ENCODE assay signal across 12 cellular contexts in the genomic region with DNA sequence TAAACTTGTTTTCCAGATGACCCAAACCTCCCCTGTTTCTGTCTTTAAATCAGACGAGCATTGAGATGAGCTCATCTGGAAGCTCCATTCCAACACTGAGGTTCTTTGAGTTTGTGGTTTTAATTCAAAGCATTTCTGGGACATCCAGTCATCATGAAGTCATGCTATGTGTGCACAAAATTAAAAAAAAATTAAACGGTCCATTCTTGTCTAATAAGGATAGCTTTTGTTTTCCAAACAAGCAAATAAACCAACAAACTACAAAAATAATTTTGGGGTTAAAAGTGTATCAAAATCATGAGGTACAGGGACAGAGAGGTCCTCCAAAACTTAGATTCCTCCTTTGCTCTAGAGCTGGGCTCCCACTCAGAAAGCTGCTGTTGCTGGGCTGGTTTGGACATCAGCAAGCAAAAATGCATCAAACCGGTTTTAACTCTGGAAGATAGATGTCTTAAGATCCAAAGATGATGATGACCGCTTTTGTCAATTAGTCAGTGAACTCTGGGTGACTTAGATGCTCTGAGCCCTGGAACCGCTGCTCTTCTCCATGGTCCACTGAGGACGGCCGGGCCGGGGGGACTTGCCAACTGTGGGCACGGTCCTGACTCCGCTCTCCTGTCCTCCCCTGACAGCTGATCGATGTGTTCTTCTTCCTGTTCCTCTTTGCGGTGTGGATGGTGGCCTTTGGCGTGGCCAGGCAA.
DNase-seq lines count a peak whose midpoint lies in the region; ATAC-seq and TF ChIP-seq lines count a peak whose summit lies in the region.
"Had no signal": no experiment of that assay in that cellular context is flagged by ENCODE, and none has a peak within 500 bp of the region (broad histone marks: within the 10 kb centered on the region; RNA-seq: fewer than 3 reads in every experiment).

No MANE protein-coding gene starts in this region.

- in situ Hi-C loops in Caki2 (cut with HindIII; ENCODE audit: low pct_unique_long_range_greater_than_20kb, low sequenced_read_pairs) (no loop called here), Panc1 (cut with HindIII; ENCODE audit: low pct_unique_long_range_greater_than_20kb, low sequenced_read_pairs) (no loop called here)

- H3K9me2 ChIP-seq in OCI-LY7 (ENCODE audit: insufficient read depth, low read length), result no peaks in the 10 kb centered on the region

- H3K4me2 ChIP-seq in OCI-LY7 (ENCODE audit: low read length), result no peak overlapping the region

- no peak for ATAC-seq in Panc1

- intact Hi-C loops in Panc1 (cut with micrococcal nuclease; ENCODE audit: unreplicated experiment) (no loop called here), OCI-LY7 (cut with micrococcal nuclease; ENCODE audit: unreplicated experiment) (no loop called here)

- H3K4me3 ChIP-seq in Panc1 (ENCODE audit: low read depth in 2 of 2, low read length in 2 of 2) (no peak overlapping the region), OCI-LY7 (ENCODE audit: low read depth, low read length, poor library complexity, severe bottlenecking) (no peak overlapping the region)
- H3K4me3 ChIP-seq: lung, Peyer's patch had no signal

- no peaks in the 10 kb centered on the region for H3K79me2 ChIP-seq in OCI-LY7 (ENCODE audit: insufficient read depth, low read depth, low read length)

- H2AFZ ChIP-seq in OCI-LY7 (ENCODE audit: low read length), result no peak overlapping the region

- H3K9me3 ChIP-seq in Panc1 (ENCODE audit: control insufficient read depth, insufficient read depth, low read depth, low read length), result peaks cover 8% of the 10 kb centered on the region; the same call in 1 of the 2 replicates
- H3K9me3 ChIP-seq in OCI-LY7 (ENCODE audit: low read length), result no peaks in the 10 kb centered on the region
- H3K9me3 ChIP-seq: Peyer's patch had no signal

- no peaks in the 10 kb centered on the region for H4K20me1 ChIP-seq in OCI-LY7 (ENCODE audit: insufficient read depth, low read length)

- POLR2A ChIA-PET in Panc1 (lab: Charles Lee) (no interaction called here), OCI-LY7 (lab: Charles Lee) (no interaction called here)

- peaks cover 14% of the 10 kb centered on the region for H3K4me1 ChIP-seq in Panc1 (ENCODE audit: control insufficient read depth, insufficient read depth, low read length)
- H3K4me1 ChIP-seq in OCI-LY7 (ENCODE audit: insufficient read depth, low read length, poor library complexity, severe bottlenecking), result no peaks in the 10 kb centered on the region
- H3K4me1 ChIP-seq: Peyer's patch had no signal

- CTCF ChIA-PET in Panc1 (lab: Charles Lee) (no interaction called here), OCI-LY7 (lab: Charles Lee; ENCODE audit: unreplicated experiment) (no interaction called here)

- TF ChIP-seq CTCF in Panc1 (IDR thresholded peaks at IDR 0.05), result no peak
- no peak for TF ChIP-seq CTCF in OCI-LY7 (conservative IDR thresholded peaks at IDR 0.05; ENCODE audit: low read length)

- H3K27ac ChIP-seq in Panc1 (ENCODE audit: low read length), result peak overlapping the region; percentile 48; the same call in 1 of the 2 replicates
- peak overlapping the region; percentile 55 for H3K27ac ChIP-seq in epithelial cell of prostate
- no peak overlapping the region for H3K27ac ChIP-seq in OCI-LY7 (ENCODE audit: low read depth, low read length, poor library complexity, severe bottlenecking)
- H3K27ac ChIP-seq: Peyer's patch had no signal

- H3K36me3 ChIP-seq in Panc1 (ENCODE audit: control insufficient read depth, insufficient read depth, low read length) (no peaks in the 10 kb centered on the region), OCI-LY7 (ENCODE audit: insufficient read depth, low read length) (no peaks in the 10 kb centered on the region)
- H3K36me3 ChIP-seq: Peyer's patch had no signal

- no TSS peak for BruUV-seq in Panc1 (replicated peaks; lab: Mats Ljungman, UMichigan)
- no TSS peak for BruUV-seq in OCI-LY7 (replicated peaks; lab: Mats Ljungman, UMichigan)

- DNase-seq in Caki2 (ENCODE audit: low read depth) (peak; percentile 74), Panc1 (ENCODE audit: low read depth, low spot score) (no peak), epithelial cell of prostate (ENCODE audit: low read depth, low spot score) (peak; percentile 66), non-pigmented ciliary epithelial cell (ENCODE audit: low read depth) (peak; percentile 92), germinal center (ENCODE audit: low spot score) (no peak), OCI-LY7 (ENCODE audit: low spot score) (no peak), T-helper 1 cell (no peak), cerebellar nuclear complex (lab: John Stamatoyannopoulos, UW) (no peak)
- DNase-seq: activated T-cell treated with anti-CD3 and anti-CD28 coated beads, Interleukin-2, amount 50 U/mL, for 24 hours; NCI-H2171; Peyer's patch had no signal

- H3K27me3 ChIP-seq in Panc1 (ENCODE audit: control insufficient read depth, insufficient read depth, low read length), result no peaks in the 10 kb centered on the region
- H3K27me3 ChIP-seq: Peyer's patch had no signal

Comparison
In these comparisons a context has a peak if more than half of its experiments do, and no peak if none do; other contexts are left out.
1. DNase-seq: peak in Caki2 (single experiment), epithelial cell of prostate (single experiment) and non-pigmented ciliary epithelial cell (single experiment); none in Panc1 (single experiment), germinal center (single experiment), OCI-LY7 (single experiment), T-helper 1 cell (0 of 5) and cerebellar nuclear complex (0 of 2).